14 cellular contexts compared by ENCODE assay signal in genomic region chr18:70469916-70470315, GRCh38.
DNase-seq lines count a peak whose midpoint lies in the region; TF ChIP-seq lines count a peak whose summit lies in the region.
"Had no signal": no experiment of that assay in that cellular context is flagged by ENCODE, and none has a peak within 500 bp of the region (broad histone marks: within the 10 kb centered on the region; RNA-seq: fewer than 3 reads in every experiment).

No MANE protein-coding gene starts in this region.

- H3K4me3 ChIP-seq in esophagus muscularis mucosa (no peak overlapping the region), mammary epithelial cell (replicated peaks in 1 of 3; ENCODE audit: insufficient read depth in 1 of 3, low read depth in 2 of 3, low read length in 3 of 3) (no peak overlapping the region)
- H3K4me3 ChIP-seq: lung, psoas muscle had no signal

- no peaks in the 10 kb centered on the region for H4K20me1 ChIP-seq in mammary epithelial cell (ENCODE audit: insufficient read depth, low read length)

- TF ChIP-seq CTCF in esophagus muscularis mucosa (IDR thresholded peaks at IDR 0.05) (no peak), mammary epithelial cell (conservative IDR thresholded peaks at IDR 0.05 in 1 of 2, IDR thresholded peaks at IDR 0.05 in 1 of 2; ENCODE audit: extremely low read depth in 1 of 2, insufficient read depth in 1 of 2, low read depth in 1 of 2, low read length in 2 of 2) (no peak)

- H3K4me1 Mint-ChIP-seq in activated naive CD4-positive, alpha-beta T cell treated with anti-CD3 and anti-CD28 coated beads, Interleukin-2, amount 10 ng/mL, durations not matched to agents 7 days and 5 days: no peaks in the 10 kb centered on the region

- H3K4me2 ChIP-seq in mammary epithelial cell (ENCODE audit: insufficient read depth, low read depth, low read length): no peak overlapping the region

- dilution Hi-C loops in mammary epithelial cell (cut with HindIII; ENCODE audit: low sequenced_read_pairs): no loop called here

- H3K9ac ChIP-seq in mammary epithelial cell (ENCODE audit: insufficient read depth, low read length): no peak overlapping the region

- H3K9me3 ChIP-seq in esophagus muscularis mucosa: no peaks in the 10 kb centered on the region
- no peaks in the 10 kb centered on the region for H3K9me3 ChIP-seq in mammary epithelial cell (replicated peaks; ENCODE audit: insufficient read depth, low read length)
- H3K9me3 ChIP-seq: psoas muscle had no signal

- peak overlapping the region; percentile 76 for H3K27ac ChIP-seq in substantia nigra (ENCODE audit: low read depth, low read length, poor library complexity, severe bottlenecking)
- no peak overlapping the region for H3K27ac ChIP-seq in esophagus muscularis mucosa (replicated peaks in 1 of 4)
- no peak overlapping the region for H3K27ac ChIP-seq in mammary epithelial cell (ENCODE audit: insufficient read depth, low read depth, low read length)
- H3K27ac ChIP-seq: psoas muscle had no signal

- intact Hi-C loops in esophagus muscularis mucosa (cut with DNase I) (no loop called here), mammary epithelial cell (cut with micrococcal nuclease) (no loop called here)

- no peak for TF ChIP-seq POLR2A in esophagus muscularis mucosa (IDR thresholded peaks at IDR 0.05; ENCODE audit: low read depth)

- H3K36me3 ChIP-seq in esophagus muscularis mucosa: no peaks in the 10 kb centered on the region
- H3K36me3 ChIP-seq in mammary epithelial cell (ENCODE audit: insufficient read depth, low read length): no peaks in the 10 kb centered on the region

- H3K4me1 ChIP-seq in esophagus muscularis mucosa (no peaks in the 10 kb centered on the region), mammary epithelial cell (ENCODE audit: insufficient read depth, low read length) (no peaks in the 10 kb centered on the region)
- H3K4me1 ChIP-seq: psoas muscle had no signal

- no TSS peak for BruUV-seq in mammary epithelial cell (replicated peaks; lab: Mats Ljungman, UMichigan)

- CTCF ChIA-PET in activated naive CD4-positive, alpha-beta T cell treated with anti-CD3 and anti-CD28 coated beads, Interleukin-2, amount 10 ng/mL, durations not matched to agents 7 days and 5 days (lab: Charles Lee): interaction anchor here (1.2 to 1.5 kb wide), 2 partner anchors 20 to 21 kb away, joined by 3 to 5 read pairs; no protein-coding TSS in a partner anchor
- CTCF ChIA-PET in mammary epithelial cell (lab: Charles Lee; ENCODE audit: low non-redundant PET): no interaction called here

- 43% methylated on average over 5 of the region's 5 CpGs for WGBS in esophagus muscularis mucosa
- 10% methylated on average over 4 of the region's 5 CpGs for WGBS in mammary epithelial cell (ENCODE audit: low coverage, missing lambda C conversion rate)

- no peaks in the 10 kb centered on the region for H3K79me2 ChIP-seq in mammary epithelial cell (ENCODE audit: insufficient read depth, low read length)

- no peak overlapping the region for H3K27ac Mint-ChIP-seq in activated naive CD4-positive, alpha-beta T cell treated with anti-CD3 and anti-CD28 coated beads, Interleukin-2, amount 10 ng/mL, durations not matched to agents 7 days and 5 days
- H3K27ac Mint-ChIP-seq: dendritic cell treated with granulocyte-macrophage colony-stimulating factor and Interleukin-4, amounts not matched to agents 40 ng/mL and 50 ng/mL, for 4 days had no signal

- in situ Hi-C loops in mammary epithelial cell (cut with MboI; ENCODE audit: low sequenced_read_pairs in 2 of 2): loop anchor here in 1 of 2 donors (25.0 kb wide), 1 partner anchor 658 kb away; no protein-coding TSS in a partner anchor

- no peak for TF ChIP-seq EP300 in esophagus muscularis mucosa (IDR thresholded peaks at IDR 0.05)

- H3K27me3 ChIP-seq in esophagus muscularis mucosa (no peaks in the 10 kb centered on the region), mammary epithelial cell (ENCODE audit: insufficient read depth, low read length) (no peaks in the 10 kb centered on the region)

- H2AFZ ChIP-seq in mammary epithelial cell (ENCODE audit: low read depth, low read length): no peak overlapping the region

- H3K9me3 Mint-ChIP-seq in activated naive CD4-positive, alpha-beta T cell treated with anti-CD3 and anti-CD28 coated beads, Interleukin-2, amount 10 ng/mL, durations not matched to agents 7 days and 5 days: no peaks in the 10 kb centered on the region

- no peaks in the 10 kb centered on the region for H3K27me3 Mint-ChIP-seq in activated naive CD4-positive, alpha-beta T cell treated with anti-CD3 and anti-CD28 coated beads, Interleukin-2, amount 10 ng/mL, durations not matched to agents 7 days and 5 days
- H3K27me3 Mint-ChIP-seq: dendritic cell treated with granulocyte-macrophage colony-stimulating factor and Interleukin-4, amounts not matched to agents 40 ng/mL and 50 ng/mL, for 4 days had no signal

- H3K36me3 Mint-ChIP-seq in activated naive CD4-positive, alpha-beta T cell treated with anti-CD3 and anti-CD28 coated beads, Interleukin-2, amount 10 ng/mL, durations not matched to agents 7 days and 5 days: no peaks in the 10 kb centered on the region

- DNase-seq in NCI-H524 (lab: John Stamatoyannopoulos, UW) (peak; percentile 3 to 42), NCI-H524 treated with DMSO at 0.1 percent for 48 hours (lab: John Stamatoyannopoulos, UW) (no peak), SHP77 (lab: John Stamatoyannopoulos, UW) (peak; percentile 23 to 27), globus pallidus (ENCODE audit: low spot score) (peak; percentile 70), substantia nigra (lab: John Stamatoyannopoulos, UW) (peak in 37 of 49 donors; percentile 5 to 58 (median 24)), esophagus muscularis mucosa (ENCODE audit: extremely low spot score) (no peak), mammary epithelial cell (no peak)
- no peak for DNase-seq in activated naive CD4-positive, alpha-beta T cell treated with anti-CD3 and anti-CD28 coated beads, Interleukin-2, amount 10 ng/mL, durations not matched to agents 7 days and 5 days
- DNase-seq: activated CD4-positive, alpha-beta T cell treated with anti-CD3 and anti-CD28 coated beads for 1 hour; foreskin fibroblast; PC-3; psoas muscle had no signal

- no peak overlapping the region for H3K4me3 Mint-ChIP-seq in activated naive CD4-positive, alpha-beta T cell treated with anti-CD3 and anti-CD28 coated beads, Interleukin-2, amount 10 ng/mL, durations not matched to agents 7 days and 5 days
- H3K4me3 Mint-ChIP-seq: dendritic cell treated with granulocyte-macrophage colony-stimulating factor and Interleukin-4, amounts not matched to agents 40 ng/mL and 50 ng/mL, for 4 days had no signal

Comparison
In these comparisons a context has a peak if more than half of its experiments do, and no peak if none do; other contexts are left out.
1. DNase-seq: peak in NCI-H524 (2 of 2), SHP77 (2 of 2), globus pallidus (single experiment) and substantia nigra (37 of 49); none in NCI-H524 treated with DMSO at 0.1 percent for 48 hours (single experiment), esophagus muscularis mucosa (single experiment), activated naive CD4-positive, alpha-beta T cell treated with anti-CD3 and anti-CD28 coated beads, Interleukin-2, amount 10 ng/mL, durations not matched to agents 7 days and 5 days (single experiment) and mammary epithelial cell (single experiment).